In genomic region chr2:201883559-201883958, GRCh38 we compare ENCODE assay signal across 1 cellular context.
TF ChIP-seq lines count a peak whose summit lies in the region.

No MANE protein-coding gene starts in this region.

TF ChIP-seq in H1, 55 proteins besides CTCF, POLR2A, EP300 and RAD21 (continued from another document):
- TF ChIP-seq ATF2 (IDR thresholded peaks at IDR 0.05; ENCODE audit: low read length) = no peak
- TF ChIP-seq MAX (IDR thresholded peaks at IDR 0.05) = no peak
- no peak for TF ChIP-seq NRF1 (IDR thresholded peaks at IDR 0.05; ENCODE audit: low read depth, low read length)
- no peak for TF ChIP-seq MAFK (IDR thresholded peaks at IDR 0.05; ENCODE audit: low read depth, low read length)
